In the genomic region with DNA sequence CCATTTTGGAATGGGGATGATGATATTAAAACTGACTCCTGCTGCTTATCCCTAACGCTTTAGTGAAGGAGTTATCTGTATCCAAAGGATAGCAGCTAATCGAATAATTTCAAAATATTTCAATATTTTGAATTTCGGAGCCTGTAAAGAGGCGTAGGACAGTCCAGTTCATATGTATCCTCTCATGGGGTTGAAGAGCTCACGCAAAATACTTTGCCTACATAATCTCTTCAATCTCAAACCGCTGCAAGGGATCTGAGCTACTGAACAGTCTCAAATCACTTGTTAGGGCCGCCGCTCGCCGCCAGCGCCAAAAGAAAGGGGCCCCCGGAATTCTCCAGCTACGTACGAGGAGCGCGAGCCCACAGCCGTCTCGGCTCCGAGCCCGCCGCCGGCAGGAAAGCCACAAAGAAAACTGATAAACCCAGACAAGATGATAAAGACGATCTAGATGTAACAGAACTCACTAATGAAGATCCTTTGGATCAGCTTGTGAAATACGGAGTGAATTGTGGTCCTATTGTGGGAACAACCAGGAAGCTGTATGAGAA, we compare ENCODE assay signal across 8 cellular contexts. TPM values are rescaled to one million over a fixed set of nuclear protein-coding genes. Genes with fewer than 3 reads are reported as not detected.
DNase-seq lines count a peak whose midpoint lies in the region; ATAC-seq and TF ChIP-seq lines count a peak whose summit lies in the region.

No MANE protein-coding gene starts in this region.

- H3K27me3 Mint-ChIP-seq in Calu3 (ENCODE audit: unreplicated experiment) (no peaks in the 10 kb centered on the region), naive B cell (no peaks in the 10 kb centered on the region)
- H3K27me3 Mint-ChIP-seq in activated CD4-positive, alpha-beta memory T cell treated with anti-CD3 and anti-CD28 coated beads for 36 hours, result no peaks in the 10 kb centered on the region

- H3K36me3 Mint-ChIP-seq in Calu3 (ENCODE audit: insufficient read depth, unreplicated experiment) (peaks cover 55% of the 10 kb centered on the region), naive B cell (peaks cover 0 to 16% of the 10 kb centered on the region in 2 donors)
- H3K36me3 Mint-ChIP-seq in activated CD4-positive, alpha-beta memory T cell treated with anti-CD3 and anti-CD28 coated beads for 36 hours, result peaks cover 43% of the 10 kb centered on the region

- H3K27me3 ChIP-seq in esophagus (ENCODE audit: control insufficient read depth in 1 of 2, insufficient read depth in 2 of 2, low read length in 2 of 2) (no peaks in the 10 kb centered on the region), thyroid gland (no peaks in the 10 kb centered on the region)

- H3K9me3 Mint-ChIP-seq in Calu3 (ENCODE audit: low read depth, unreplicated experiment), result no peaks in the 10 kb centered on the region
- H3K9me3 Mint-ChIP-seq in activated CD4-positive, alpha-beta memory T cell treated with anti-CD3 and anti-CD28 coated beads for 36 hours, result no peaks in the 10 kb centered on the region
- no peaks in the 10 kb centered on the region for H3K9me3 Mint-ChIP-seq in naive B cell

- peak overlapping the region; percentile 40 to 59 for H3K27ac ChIP-seq in esophagus (ENCODE audit: low read depth in 2 of 2, low read length in 1 of 2)
- no peak overlapping the region for H3K27ac ChIP-seq in thyroid gland

- TF ChIP-seq POLR2A in thyroid gland (IDR thresholded peaks at IDR 0.05), result no peak

- H3K36me3 ChIP-seq in esophagus (ENCODE audit: control insufficient read depth in 2 of 2, insufficient read depth in 2 of 2, low read length in 1 of 2) (peaks cover 5 to 16% of the 10 kb centered on the region in 2 donors), thyroid gland (peaks cover 0 to 11% of the 10 kb centered on the region in 2 donors)

- 1 to 2% methylated on average over 24 of the region's 24 CpGs for WGBS in esophagus, 2 donors
- 5 to 6% methylated on average over 24 of the region's 24 CpGs for WGBS in thyroid gland, 2 donors

- H3K9me3 ChIP-seq in esophagus (ENCODE audit: control insufficient read depth in 2 of 2, insufficient read depth in 1 of 2, low read depth in 1 of 2, low read length in 1 of 2), result no peaks in the 10 kb centered on the region
- no peaks in the 10 kb centered on the region for H3K9me3 ChIP-seq in thyroid gland

- H3K27ac Mint-ChIP-seq in Calu3 (ENCODE audit: unreplicated experiment), result peak overlapping the region; percentile 97
- H3K27ac Mint-ChIP-seq in activated CD4-positive, alpha-beta memory T cell treated with anti-CD3 and anti-CD28 coated beads for 36 hours, result peak overlapping the region; percentile 91
- peak overlapping the region in 5 of 6 donors; percentile 87 to 98 (median 94) for H3K27ac Mint-ChIP-seq in naive B cell

- TF ChIP-seq CTCF in Calu3 (IDR thresholded peaks at IDR 0.05; ENCODE audit: unreplicated experiment) (no peak), thyroid gland (IDR thresholded peaks at IDR 0.05) (no peak)

- DNase-seq in Calu3, result peak; percentile 46
- no peak for DNase-seq in Jurkat, Clone E6-1 (ENCODE audit: low read depth, low spot score)
- DNase-seq in activated CD4-positive, alpha-beta memory T cell treated with anti-CD3 and anti-CD28 coated beads for 36 hours, result peak; percentile 58
- DNase-seq in naive B cell, result peak; percentile 12
- DNase-seq in thyroid gland, result peak; percentile 21 to 30
- no peak for DNase-seq in middle frontal gyrus (ENCODE audit: extremely low spot score, low spot score)

- H3K4me3 Mint-ChIP-seq in Calu3 (ENCODE audit: low read depth, unreplicated experiment) (peak overlapping the region; percentile 71), naive B cell (peak overlapping the region; percentile 82 to 97 (median 95))
- H3K4me3 Mint-ChIP-seq in activated CD4-positive, alpha-beta memory T cell treated with anti-CD3 and anti-CD28 coated beads for 36 hours, result peak overlapping the region; percentile 85

- ATAC-seq in naive B cell (ENCODE audit: low read depth in 2 of 2), result no peak
- ATAC-seq in GM21367 (IDR thresholded peaks at IDR 0.05; ENCODE audit: unreplicated experiment), result no peak

- CTCF ChIA-PET in Calu3 (lab: Charles Lee), result interaction anchor here (0.6 to 2.0 kb wide), 5 partner anchors 13 to 195 kb away, joined by 3 to 9 read pairs (median 4); partner anchors contain the start of gene MLKL
- CTCF ChIA-PET in activated CD4-positive, alpha-beta memory T cell treated with anti-CD3 and anti-CD28 coated beads for 36 hours (lab: Charles Lee), result interaction anchor here (0.9 to 2.2 kb wide), 5 partner anchors 13 to 45 kb away, joined by 3 to 14 read pairs (median 5); partner anchors contain the start of gene MLKL

- intact Hi-C loops in Calu3 (cut with micrococcal nuclease; ENCODE audit: unreplicated experiment) (no loop called here), thyroid gland (cut with DNase I) (no loop called here)
- intact Hi-C loops in activated CD4-positive, alpha-beta memory T cell treated with anti-CD3 and anti-CD28 coated beads for 36 hours (cut with micrococcal nuclease), result loop anchor here (1.0 to 10.0 kb wide), 5 partner anchors 33 to 2002 kb away; partner anchors contain the start of genes KARS1, MLKL, PSMD7 and TERF2IP

- TSS peak; percentile 96 for BruUV-seq in Calu3 (replicated peaks; lab: Mats Ljungman, UMichigan)

- H3K4me1 Mint-ChIP-seq in Calu3 (ENCODE audit: low read depth, unreplicated experiment), result peaks cover 24% of the 10 kb centered on the region
- H3K4me1 Mint-ChIP-seq in activated CD4-positive, alpha-beta memory T cell treated with anti-CD3 and anti-CD28 coated beads for 36 hours (ENCODE audit: low read depth), result peaks cover 36% of the 10 kb centered on the region
- H3K4me1 Mint-ChIP-seq in naive B cell, result peaks cover 18 to 36% (median 28%) of the 10 kb centered on the region in 3 donors

- peak overlapping the region; percentile 41 for H3K4me3 ChIP-seq in Jurkat, Clone E6-1 (ENCODE audit: low read length)
- H3K4me3 ChIP-seq in esophagus (ENCODE audit: low read depth in 1 of 2, low read length in 2 of 2) (peak overlapping the region; percentile 38 to 74), thyroid gland (replicated peaks in 1 of 3) (peak overlapping the region; percentile 4 to 34 (median 16))

- POLR2A ChIA-PET in activated CD4-positive, alpha-beta memory T cell treated with anti-CD3 and anti-CD28 coated beads for 36 hours (lab: Charles Lee), result interaction anchor here (0.8 to 4.3 kb wide), 15 partner anchors 8 to 442 kb away, joined by 3 to 43 read pairs (median 4); partner anchors contain the start of genes GLG1 and MLKL

- H3K4me1 ChIP-seq in esophagus (ENCODE audit: control insufficient read depth in 2 of 2, insufficient read depth in 2 of 2, low read length in 1 of 2), result no peaks in the 10 kb centered on the region
- peaks cover 7 to 10% of the 10 kb centered on the region in 2 donors for H3K4me1 ChIP-seq in thyroid gland

RNA-seq across cellular contexts. Expression of gene RFWD3, which starts 0.6 kb away (rescaled TPM):
- total RNA-seq in Calu3 (2022), result 107 and 109 TPM in 2 replicates
- 51.7 TPM for polyA plus RNA-seq in Jurkat, Clone E6-1 (2012; ENCODE audit: insufficient read depth, insufficient read length)
- 100 to 1,000 TPM in 1 of 2 experiments, 10 to 100 TPM in 1; 95.3 to 109 TPM for total RNA-seq in activated CD4-positive, alpha-beta memory T cell treated with anti-CD3 and anti-CD28 coated beads for 36 hours
- 10 to 100 TPM in 1 of 2 donors, 1 to 10 TPM in 1; 8.0 to 10.8 TPM for polyA plus RNA-seq in esophagus
- polyA plus RNA-seq in naive B cell (ENCODE audit: low read depth in 6 of 6), result 10 to 100 TPM; 12.7 to 40.9 (median 23.7) TPM
- 10 to 100 TPM; 14.6 to 32.9 (median 25.1) TPM for total RNA-seq in thyroid gland

RNA-seq across cellular contexts. Expression of gene MLKL, which starts 33.4 kb away (rescaled TPM):
- total RNA-seq in Calu3 (2022) (38.8 and 46.1 TPM in 2 replicates), thyroid gland (10 to 100 TPM in 1 of 4 donors, 1 to 10 TPM in 3; 6.0 to 12.0 (median 9.9) TPM)
- 21.2 TPM for polyA plus RNA-seq in Jurkat, Clone E6-1 (2012; ENCODE audit: insufficient read depth, insufficient read length)
- 10 to 100 TPM; 18.3 to 18.8 TPM for total RNA-seq in activated CD4-positive, alpha-beta memory T cell treated with anti-CD3 and anti-CD28 coated beads for 36 hours
- polyA plus RNA-seq in esophagus (10 to 100 TPM; 12.3 to 18.7 TPM), naive B cell (ENCODE audit: low read depth in 6 of 6) (1 to 10 TPM; 1.7 to 7.6 (median 3.8) TPM)

Comparison
In these comparisons a context has a peak if more than half of its experiments do, and no peak if none do; other contexts are left out.
1. DNase-seq: peak in Calu3 (single experiment), activated CD4-positive, alpha-beta memory T cell treated with anti-CD3 and anti-CD28 coated beads for 36 hours (single experiment), naive B cell (single experiment) and thyroid gland (2 of 2); none in Jurkat, Clone E6-1 (single experiment) and middle frontal gyrus (single experiment).
2. H3K27ac ChIP-seq: peak in esophagus (2 of 2); none in thyroid gland (0 of 3).
3. Peak in every context shown above with its lines, with median percentiles within 50 percentile points of each other: H3K27ac Mint-ChIP-seq, H3K4me3 Mint-ChIP-seq and H3K4me3 ChIP-seq.